ENCODE assay signal across 26 cellular contexts in genomic region chr3:152069871-152070270, GRCh38.
DNase-seq lines count a peak whose midpoint lies in the region; ATAC-seq and TF ChIP-seq lines count a peak whose summit lies in the region.
"Had no signal": no experiment of that assay in that cellular context is flagged by ENCODE, and none has a peak within 500 bp of the region (broad histone marks: within the 10 kb centered on the region; RNA-seq: fewer than 3 reads in every experiment).

No MANE protein-coding gene starts in this region.

- H3K9me3 ChIP-seq in PC-3 (ENCODE audit: low read length) = no peaks in the 10 kb centered on the region
- H3K9me3 ChIP-seq in vagina = no peaks in the 10 kb centered on the region
- H3K9me3 ChIP-seq: gastrocnemius medialis had no signal

- H3F3A ChIP-seq in PC-3 (ENCODE audit: low read length, unreplicated experiment) = no peaks in the 10 kb centered on the region

- H3K27me3 ChIP-seq in PC-3 (ENCODE audit: low read length) = no peaks in the 10 kb centered on the region
- no peaks in the 10 kb centered on the region for H3K27me3 ChIP-seq in vagina
- H3K27me3 ChIP-seq: gastrocnemius medialis had no signal

- DNase-seq in A172 (ENCODE audit: low spot score) (peak; percentile 53), ELR (ENCODE audit: low read depth) (peak; percentile 44), PC-3 (peak; percentile 84), fibroblast of mammary gland (ENCODE audit: low read depth) (peak; percentile 17), vagina (ENCODE audit: extremely low spot score in 2 of 2) (no peak), DMS114 treated with DMSO at 0.1 percent for 48 hours (lab: John Stamatoyannopoulos, UW; ENCODE audit: unreplicated experiment) (no peak)
- DNase-seq: activated CD4-positive, alpha-beta T cell treated with anti-CD3 and anti-CD28 coated beads, Interleukin-2, amount 10 ng/mL, durations not matched to agents 24 days and 14 days; activated naive CD8-positive, alpha-beta T cell treated with anti-CD3 and anti-CD28 coated beads, Interleukin-2, amount 10 ng/mL, durations not matched to agents 7 days and 5 days; effector CD8-positive, alpha-beta T cell; gastrocnemius medialis; hypothalamus; KBM-7; lower lobe of right lung; NCI-H1048; NCI-H2029; NCI-H345; NCI-H748 treated with DMSO at 0.1 percent for 48 hours; nephron progenitor cell; right cardiac atrium; stimulated activated CD4-positive, alpha-beta T cell treated with anti-CD3 and anti-CD28 coated beads, Interleukin-4, amount 100 ng/mL, for 24 hours; stimulated activated naive CD4-positive, alpha-beta T cell had no signal

- BruUV-seq in PC-3 (replicated peaks; lab: Mats Ljungman, UMichigan) = no TSS peak

- H3K79me2 ChIP-seq in PC-3 (ENCODE audit: low read length) = no peaks in the 10 kb centered on the region
- H3K79me2 ChIP-seq: parathyroid adenoma had no signal

- H3K4me3 ChIP-seq in PC-3 (ENCODE audit: low read length) (no peak overlapping the region), fibroblast of mammary gland (ENCODE audit: control insufficient read depth, low read depth, low read length) (no peak overlapping the region), vagina (no peak overlapping the region)
- H3K4me3 ChIP-seq: gastrocnemius medialis, lower lobe of right lung had no signal

- CTCF ChIA-PET in PC-3 (lab: Charles Lee) = interaction anchor here (0.5 kb wide), 1 partner anchor 322 kb away, joined by 3 read pairs; no protein-coding TSS in a partner anchor

- no peak overlapping the region for H2AFZ ChIP-seq in PC-3 (ENCODE audit: low read length)
- H2AFZ ChIP-seq: parathyroid adenoma had no signal

- H3K9me2 ChIP-seq in PC-3 (replicated peaks; ENCODE audit: low read length) = no peaks in the 10 kb centered on the region

- no peak overlapping the region for H3K9ac ChIP-seq in PC-3 (ENCODE audit: low read length)
- H3K9ac ChIP-seq: parathyroid adenoma had no signal

- TF ChIP-seq CTCF in PC-3 (conservative IDR thresholded peaks at IDR 0.05; ENCODE audit: low read depth, low read length) = no peak
- no peak for TF ChIP-seq CTCF in fibroblast of mammary gland (conservative IDR thresholded peaks at IDR 0.05; ENCODE audit: control insufficient read depth, insufficient read depth, low read depth, low read length)
- no peak for TF ChIP-seq CTCF in vagina (IDR thresholded peaks at IDR 0.05)

- no peak for TF ChIP-seq POLR2A in vagina (IDR thresholded peaks at IDR 0.05)

- peak; percentile 92 for ATAC-seq in PC-3
- no peak for ATAC-seq in HG02571 (IDR thresholded peaks at IDR 0.05; ENCODE audit: unreplicated experiment)
- ATAC-seq: gastrocnemius medialis, lower lobe of right lung, right cardiac atrium, SK-N-SH treated with all-trans-retinoic acid at 6 μM for 48 hours had no signal

- H3K4me2 ChIP-seq in PC-3 (ENCODE audit: low read length) = no peak overlapping the region

- peaks cover 5% of the 10 kb centered on the region; the same call in 1 of the 2 replicates for H3K4me1 ChIP-seq in PC-3 (ENCODE audit: insufficient read depth, low read length)
- H3K4me1 ChIP-seq in vagina = no peaks in the 10 kb centered on the region
- H3K4me1 ChIP-seq: lower lobe of right lung, parathyroid adenoma had no signal

- intact Hi-C loops in PC-3 (cut with micrococcal nuclease) = loop anchor here (5.0 kb wide), 3 partner anchors 107 to 452 kb away; no protein-coding TSS in a partner anchor
- intact Hi-C loops in vagina (cut with DNase I) = no loop called here

- peak overlapping the region; percentile 8; the same call in 1 of the 2 replicates for H3K27ac ChIP-seq in PC-3 (ENCODE audit: low read length)
- no peak overlapping the region for H3K27ac ChIP-seq in vagina
- H3K27ac ChIP-seq: C4-2B, gastrocnemius medialis, lower lobe of right lung, parathyroid adenoma, VCaP had no signal

- no peaks in the 10 kb centered on the region for H4K20me1 ChIP-seq in PC-3 (ENCODE audit: low read length)

- no peaks in the 10 kb centered on the region for H3K36me3 ChIP-seq in PC-3 (ENCODE audit: low read depth, low read length)
- H3K36me3 ChIP-seq in vagina = no peaks in the 10 kb centered on the region
- H3K36me3 ChIP-seq: gastrocnemius medialis, lower lobe of right lung had no signal

- POLR2A ChIA-PET in PC-3 (lab: Charles Lee; ENCODE audit: unreplicated experiment) = no interaction called here

Comparison
In these comparisons a context has a peak if more than half of its experiments do, and no peak if none do; other contexts are left out.
1. DNase-seq: peak in A172 (single experiment), ELR (single experiment), PC-3 (single experiment) and fibroblast of mammary gland (single experiment); none in vagina (0 of 2) and DMS114 treated with DMSO at 0.1 percent for 48 hours (single experiment).